ENCODE assay signal across 7 cellular contexts in genomic region chr2:241782053-241782452, GRCh38. TPM values are rescaled to one million over a fixed set of nuclear protein-coding genes. Genes with fewer than 3 reads are reported as not detected.
"Had no signal": no experiment of that assay in that cellular context is flagged by ENCODE, and none has a peak within 500 bp of the region (broad histone marks: within the 10 kb centered on the region; RNA-seq: fewer than 3 reads in every experiment).

No MANE protein-coding gene starts in this region.

RNA-seq across cellular contexts. Expression of gene GAL3ST2, which starts 5.4 kb away (rescaled TPM):
- total RNA-seq: activated naive CD4-positive, alpha-beta T cell treated with anti-CD3 and anti-CD28 coated beads for 36 hours; aorta; ascending aorta; astrocyte; body of pancreas; bronchial epithelial cell; cardiac septum had no signal

RNA-seq across cellular contexts. Expression of gene NEU4, which starts 26.9 kb away (rescaled TPM):
- total RNA-seq: activated naive CD4-positive, alpha-beta T cell treated with anti-CD3 and anti-CD28 coated beads for 36 hours; ascending aorta; body of pancreas; bronchial epithelial cell; cardiac septum had no signal
